2 cellular contexts compared by ENCODE assay signal in the genomic region with DNA sequence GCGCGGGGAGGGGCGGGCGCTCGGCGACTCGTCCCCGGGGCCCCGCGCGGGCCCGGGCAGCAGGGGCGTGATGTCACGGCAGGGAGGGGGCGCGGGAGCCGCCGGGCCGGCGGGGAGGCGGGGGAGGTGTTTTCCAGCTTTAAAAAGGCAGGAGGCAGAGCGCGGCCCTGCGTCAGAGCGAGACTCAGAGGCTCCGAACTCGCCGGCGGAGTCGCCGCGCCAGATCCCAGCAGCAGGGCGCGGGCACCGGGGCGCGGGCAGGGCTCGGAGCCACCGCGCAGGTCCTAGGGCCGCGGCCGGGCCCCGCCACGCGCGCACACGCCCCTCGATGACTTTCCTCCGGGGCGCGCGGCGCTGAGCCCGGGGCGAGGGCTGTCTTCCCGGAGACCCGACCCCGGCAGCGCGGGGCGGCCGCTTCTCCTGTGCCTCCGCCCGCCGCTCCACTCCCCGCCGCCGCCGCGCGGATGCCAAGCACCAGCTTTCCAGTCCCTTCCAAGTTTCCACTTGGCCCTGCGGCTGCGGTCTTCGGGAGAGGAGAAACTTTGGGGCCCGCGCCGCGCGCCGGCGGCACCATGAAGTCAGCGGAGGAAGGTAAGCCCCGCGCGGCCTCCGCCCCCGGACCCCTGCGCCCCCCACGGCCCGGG.
TF ChIP-seq lines count a peak whose summit lies in the region.

Gene NFATC1 (plus strand): TSS at position 170 of the 644 bp plus-strand sequence. CDS start 295 bp downstream, at position 465.

TF ChIP-seq in liver, 16 proteins besides CTCF, POLR2A, EP300 and RAD21 (continued from another document):
- TF ChIP-seq, protein P1, sequence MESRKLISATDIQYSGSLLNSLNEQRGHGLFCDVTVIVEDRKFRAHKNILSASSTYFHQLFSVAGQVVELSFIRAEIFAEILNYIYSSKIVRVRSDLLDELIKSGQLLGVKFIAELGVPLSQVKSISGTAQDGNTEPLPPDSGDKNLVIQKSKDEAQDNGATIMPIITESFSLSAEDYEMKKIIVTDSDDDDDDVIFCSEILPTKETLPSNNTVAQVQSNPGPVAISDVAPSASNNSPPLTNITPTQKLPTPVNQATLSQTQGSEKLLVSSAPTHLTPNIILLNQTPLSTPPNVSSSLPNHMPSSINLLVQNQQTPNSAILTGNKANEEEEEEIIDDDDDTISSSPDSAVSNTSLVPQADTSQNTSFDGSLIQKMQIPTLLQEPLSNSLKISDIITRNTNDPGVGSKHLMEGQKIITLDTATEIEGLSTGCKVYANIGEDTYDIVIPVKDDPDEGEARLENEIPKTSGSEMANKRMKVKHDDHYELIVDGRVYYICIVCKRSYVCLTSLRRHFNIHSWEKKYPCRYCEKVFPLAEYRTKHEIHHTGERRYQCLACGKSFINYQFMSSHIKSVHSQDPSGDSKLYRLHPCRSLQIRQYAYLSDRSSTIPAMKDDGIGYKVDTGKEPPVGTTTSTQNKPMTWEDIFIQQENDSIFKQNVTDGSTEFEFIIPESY (IDR thresholded peaks at IDR 0.05): no peak
- TF ChIP-seq JUND (IDR thresholded peaks at IDR 0.05) (no peak), EGR1 (IDR thresholded peaks at IDR 0.05; ENCODE audit: low read depth in 2 of 2) (no peak), GABPA (IDR thresholded peaks at IDR 0.05 in 1 of 2, conservative IDR thresholded peaks at IDR 0.05 in 1 of 2) (no peak), TAF1 (conservative IDR thresholded peaks at IDR 0.05) (no peak), HNF4G (IDR thresholded peaks at IDR 0.05) (no peak), FOXA1 (IDR thresholded peaks at IDR 0.05) (no peak), RXRA (IDR thresholded peaks at IDR 0.05) (no peak), NR2F2 (IDR thresholded peaks at IDR 0.05) (no peak), YY1 (IDR thresholded peaks at IDR 0.05) (no peak), HNF4A (conservative IDR thresholded peaks at IDR 0.05) (no peak)
- TF ChIP-seq, protein P2, sequence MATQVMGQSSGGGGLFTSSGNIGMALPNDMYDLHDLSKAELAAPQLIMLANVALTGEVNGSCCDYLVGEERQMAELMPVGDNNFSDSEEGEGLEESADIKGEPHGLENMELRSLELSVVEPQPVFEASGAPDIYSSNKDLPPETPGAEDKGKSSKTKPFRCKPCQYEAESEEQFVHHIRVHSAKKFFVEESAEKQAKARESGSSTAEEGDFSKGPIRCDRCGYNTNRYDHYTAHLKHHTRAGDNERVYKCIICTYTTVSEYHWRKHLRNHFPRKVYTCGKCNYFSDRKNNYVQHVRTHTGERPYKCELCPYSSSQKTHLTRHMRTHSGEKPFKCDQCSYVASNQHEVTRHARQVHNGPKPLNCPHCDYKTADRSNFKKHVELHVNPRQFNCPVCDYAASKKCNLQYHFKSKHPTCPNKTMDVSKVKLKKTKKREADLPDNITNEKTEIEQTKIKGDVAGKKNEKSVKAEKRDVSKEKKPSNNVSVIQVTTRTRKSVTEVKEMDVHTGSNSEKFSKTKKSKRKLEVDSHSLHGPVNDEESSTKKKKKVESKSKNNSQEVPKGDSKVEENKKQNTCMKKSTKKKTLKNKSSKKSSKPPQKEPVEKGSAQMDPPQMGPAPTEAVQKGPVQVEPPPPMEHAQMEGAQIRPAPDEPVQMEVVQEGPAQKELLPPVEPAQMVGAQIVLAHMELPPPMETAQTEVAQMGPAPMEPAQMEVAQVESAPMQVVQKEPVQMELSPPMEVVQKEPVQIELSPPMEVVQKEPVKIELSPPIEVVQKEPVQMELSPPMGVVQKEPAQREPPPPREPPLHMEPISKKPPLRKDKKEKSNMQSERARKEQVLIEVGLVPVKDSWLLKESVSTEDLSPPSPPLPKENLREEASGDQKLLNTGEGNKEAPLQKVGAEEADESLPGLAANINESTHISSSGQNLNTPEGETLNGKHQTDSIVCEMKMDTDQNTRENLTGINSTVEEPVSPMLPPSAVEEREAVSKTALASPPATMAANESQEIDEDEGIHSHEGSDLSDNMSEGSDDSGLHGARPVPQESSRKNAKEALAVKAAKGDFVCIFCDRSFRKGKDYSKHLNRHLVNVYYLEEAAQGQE (IDR thresholded peaks at IDR 0.05): no peak
- TF ChIP-seq, protein P3, sequence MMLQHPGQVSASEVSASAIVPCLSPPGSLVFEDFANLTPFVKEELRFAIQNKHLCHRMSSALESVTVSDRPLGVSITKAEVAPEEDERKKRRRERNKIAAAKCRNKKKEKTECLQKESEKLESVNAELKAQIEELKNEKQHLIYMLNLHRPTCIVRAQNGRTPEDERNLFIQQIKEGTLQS (IDR thresholded peaks at IDR 0.05): no peak

TF ChIP-seq in HepG2, 621 proteins besides CTCF, POLR2A, EP300 and RAD21 (continued from another document):
- TF ChIP-seq SRSF9 (IDR thresholded peaks at IDR 0.05; ENCODE audit: borderline replicate concordance, insufficient read depth, low read depth, low read length, poor library complexity, severe bottlenecking) (no peak), ZNF570 (CRISPR knock-in tag; IDR thresholded peaks at IDR 0.05; ENCODE audit: borderline replicate concordance) (no peak), MAF1 (CRISPR knock-in tag; IDR thresholded peaks at IDR 0.05; ENCODE audit: borderline replicate concordance) (no peak), TCF12 (IDR thresholded peaks at IDR 0.05) (no peak), TCF12 (CRISPR knock-in tag; IDR thresholded peaks at IDR 0.05) (no peak), ZFX (CRISPR knock-in tag; IDR thresholded peaks at IDR 0.05; ENCODE audit: low read depth) (no peak), PHF21A (CRISPR knock-in tag; IDR thresholded peaks at IDR 0.05) (no peak), KDM4B (CRISPR knock-in tag; IDR thresholded peaks at IDR 0.05) (no peak), ZNF746 (CRISPR knock-in tag; IDR thresholded peaks at IDR 0.05) (no peak)
